29 cellular contexts compared by ENCODE assay signal in the genomic region with DNA sequence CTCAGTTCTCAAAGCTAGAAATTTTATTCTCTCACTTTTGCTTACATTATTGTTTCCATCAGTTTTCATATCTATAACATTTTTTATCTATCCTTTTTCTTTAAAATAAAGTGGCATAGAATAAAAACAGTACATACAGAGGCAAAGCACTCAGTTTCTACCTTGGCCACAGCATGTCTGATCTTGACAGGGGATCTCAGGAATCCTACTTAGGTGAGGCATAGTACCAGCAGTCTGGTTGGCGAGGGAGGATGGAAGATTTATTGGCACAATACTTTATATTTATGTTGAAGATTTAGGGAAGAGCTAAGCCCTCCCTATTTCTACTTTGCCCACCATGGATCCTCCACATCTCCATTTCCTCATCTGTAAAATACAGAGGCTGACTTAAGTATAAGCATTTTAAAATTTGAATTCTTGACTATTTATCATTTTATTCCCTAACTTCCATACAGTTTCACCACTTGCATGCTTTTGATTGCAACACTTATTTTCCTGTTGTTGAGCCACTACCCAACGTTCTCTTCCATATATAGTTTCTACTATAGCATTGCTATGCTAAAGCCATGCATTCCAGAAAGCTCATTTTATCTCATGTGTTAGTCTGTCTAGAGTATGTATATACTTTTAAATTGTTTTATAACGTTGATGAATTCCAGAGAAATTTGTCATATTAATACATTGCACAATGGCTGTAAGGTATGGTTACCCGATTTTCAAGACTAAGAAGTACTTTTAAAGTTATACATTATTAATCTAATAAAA.
"Had no signal": no experiment of that assay in that cellular context is flagged by ENCODE, and none has a peak within 500 bp of the region (broad histone marks: within the 10 kb centered on the region; RNA-seq: fewer than 3 reads in every experiment).

No MANE protein-coding gene starts in this region.

- H3K4me1 Mint-ChIP-seq: activated naive CD8-positive, alpha-beta T cell treated with anti-CD3 and anti-CD28 coated beads for 36 hours; naive thymus-derived CD4-positive, alpha-beta T cell; stimulated activated effector memory CD8-positive, alpha-beta T cell treated with anti-CD3 and anti-CD28 coated beads, Interleukin-12 subunit alpha, Interleukin-12 subunit beta, amount 100 ng/mL, for 72 hours had no signal

- DNase-seq: activated CD4-positive, alpha-beta T cell treated with anti-CD3 and anti-CD28 coated beads for 4 hours; activated CD4-positive, alpha-beta T cell treated with anti-CD3 and anti-CD28 coated beads, Interleukin-2, amount 50 U/mL, for 4 hours; activated CD8-positive, alpha-beta memory T cell treated with anti-CD3 and anti-CD28 coated beads, Interleukin-2, amount 50 U/mL, for 4 hours; activated effector memory CD4-positive, alpha-beta T cell treated with anti-CD3 and anti-CD28 coated beads, Interleukin-2, amount 50 U/mL, for 16 hours; activated naive CD4-positive, alpha-beta T cell treated with anti-CD3 and anti-CD28 coated beads for 36 hours; activated naive CD8-positive, alpha-beta T cell treated with anti-CD3 and anti-CD28 coated beads for 36 hours; activated T-cell treated with anti-CD3 and anti-CD28 coated beads, Interleukin-2, amount 50 U/mL, for 1 hour; adrenal gland; caudate nucleus; cortex of kidney; left cardiac atrium; left ventricle myocardium superior; naive thymus-derived CD4-positive, alpha-beta T cell; ovary; right lobe of liver; stimulated activated CD4-positive, alpha-beta T cell treated with anti-CD3 and anti-CD28 coated beads, Interleukin-4, amount 100 ng/mL, for 24 hours; trophoblast cell had no signal

- H3K4me3 Mint-ChIP-seq: activated naive CD4-positive, alpha-beta T cell treated with anti-CD3 and anti-CD28 coated beads for 36 hours; activated naive CD8-positive, alpha-beta T cell treated with anti-CD3 and anti-CD28 coated beads for 36 hours; activated T-helper 1 cell treated with anti-CD3 and anti-CD28 coated beads, Interleukin-12 subunit alpha, Interleukin-12 subunit beta, Interleukin-2, Interleukin-4 antibody, amounts not matched to agents 30 ng/mL and 10 ng/mL and 1 ng/mL, durations not matched to agents 14 hours and 24 hours and 36 hours; brain; mesothelial cell of epicardium; naive thymus-derived CD4-positive, alpha-beta T cell; stimulated activated effector memory CD8-positive, alpha-beta T cell treated with anti-CD3 and anti-CD28 coated beads, Interleukin-12 subunit alpha, Interleukin-12 subunit beta, amount 100 ng/mL, for 72 hours; stimulated activated naive CD8-positive, alpha-beta T cell treated with anti-CD3 and anti-CD28 coated beads, Interleukin-15, Interleukin-2, amounts not matched to agents 100 ng/mL and 50 ng/mL, for 24 hours had no signal

- ATAC-seq: esophagus mucosa; left cardiac atrium; left ventricle myocardium superior; naive thymus-derived CD4-positive, alpha-beta T cell; right lobe of liver; stimulated activated effector memory CD8-positive, alpha-beta T cell treated with anti-CD3 and anti-CD28 coated beads, Interleukin-12 subunit alpha, Interleukin-12 subunit beta, amount 100 ng/mL, for 72 hours had no signal

- H3K36me3 ChIP-seq: adrenal gland, ascending aorta, ovary, right lobe of liver, thoracic aorta had no signal

- H3K27ac Mint-ChIP-seq: activated naive CD4-positive, alpha-beta T cell treated with anti-CD3 and anti-CD28 coated beads for 36 hours; activated naive CD8-positive, alpha-beta T cell treated with anti-CD3 and anti-CD28 coated beads for 36 hours; activated T-helper 1 cell treated with anti-CD3 and anti-CD28 coated beads, Interleukin-12 subunit alpha, Interleukin-12 subunit beta, Interleukin-2, Interleukin-4 antibody, amounts not matched to agents 30 ng/mL and 10 ng/mL and 1 ng/mL, durations not matched to agents 14 hours and 24 hours and 36 hours; brain; mesothelial cell of epicardium; naive thymus-derived CD4-positive, alpha-beta T cell; progenitor cell of endocrine pancreas; stimulated activated effector memory CD8-positive, alpha-beta T cell treated with anti-CD3 and anti-CD28 coated beads, Interleukin-12 subunit alpha, Interleukin-12 subunit beta, amount 100 ng/mL, for 72 hours; stimulated activated naive CD8-positive, alpha-beta T cell treated with anti-CD3 and anti-CD28 coated beads, Interleukin-15, Interleukin-2, amounts not matched to agents 100 ng/mL and 50 ng/mL, for 24 hours had no signal

- H3K27ac ChIP-seq: adrenal gland, ascending aorta, hepatocyte, ovary, right lobe of liver, skin epidermis, thoracic aorta, VCaP had no signal

- H3K9me3 Mint-ChIP-seq: activated naive CD4-positive, alpha-beta T cell treated with anti-CD3 and anti-CD28 coated beads for 36 hours; activated naive CD8-positive, alpha-beta T cell treated with anti-CD3 and anti-CD28 coated beads for 36 hours; activated T-helper 1 cell treated with anti-CD3 and anti-CD28 coated beads, Interleukin-12 subunit alpha, Interleukin-12 subunit beta, Interleukin-2, Interleukin-4 antibody, amounts not matched to agents 30 ng/mL and 10 ng/mL and 1 ng/mL, durations not matched to agents 14 hours and 24 hours and 36 hours; stimulated activated naive CD8-positive, alpha-beta T cell treated with anti-CD3 and anti-CD28 coated beads, Interleukin-15, Interleukin-2, amounts not matched to agents 100 ng/mL and 50 ng/mL, for 24 hours had no signal

- H3K9me3 ChIP-seq: adrenal gland, ascending aorta, ovary, right lobe of liver, thoracic aorta had no signal

- H3K79me2 ChIP-seq: hepatocyte had no signal

- H3K4me2 ChIP-seq: hepatocyte had no signal

- H3K4me3 ChIP-seq: adrenal gland, ascending aorta, hepatocyte, ovary, right lobe of liver, skin epidermis, thoracic aorta had no signal

- H3K27me3 Mint-ChIP-seq: progenitor cell of endocrine pancreas had no signal

- H3K27me3 ChIP-seq: adrenal gland, ascending aorta, hepatocyte, ovary, right lobe of liver had no signal

- H3K36me3 Mint-ChIP-seq: activated naive CD8-positive, alpha-beta T cell treated with anti-CD3 and anti-CD28 coated beads for 36 hours; brain; mesothelial cell of epicardium; naive thymus-derived CD4-positive, alpha-beta T cell; stimulated activated effector memory CD8-positive, alpha-beta T cell treated with anti-CD3 and anti-CD28 coated beads, Interleukin-12 subunit alpha, Interleukin-12 subunit beta, amount 100 ng/mL, for 72 hours had no signal

- H2AFZ ChIP-seq: hepatocyte had no signal

- H3K4me1 ChIP-seq: adrenal gland, right lobe of liver had no signal
